In genomic region chr10:102775201-102775972, GRCh38 we compare ENCODE assay signal across 10 cellular contexts. TPM values are rescaled to one million over a fixed set of nuclear protein-coding genes. Genes with fewer than 3 reads are reported as not detected.
DNase-seq lines count a peak whose midpoint lies in the region; ATAC-seq and TF ChIP-seq lines count a peak whose summit lies in the region.
"Had no signal": no experiment of that assay in that cellular context is flagged by ENCODE, and none has a peak within 500 bp of the region (broad histone marks: within the 10 kb centered on the region; RNA-seq: fewer than 3 reads in every experiment).

No MANE protein-coding gene starts in this region.

- H3K27ac ChIP-seq in BLaER1 (peak overlapping the region; percentile 93), WERI-Rb-1 (no peak overlapping the region), parathyroid adenoma (peak overlapping the region; percentile 99)

- peaks cover 13% of the 10 kb centered on the region for H3K36me3 ChIP-seq in BLaER1
- no peaks in the 10 kb centered on the region for H3K36me3 ChIP-seq in WERI-Rb-1
- H3K36me3 ChIP-seq in parathyroid adenoma (ENCODE audit: control insufficient read depth, insufficient read depth, low read length), result no peaks in the 10 kb centered on the region
- H3K36me3 ChIP-seq in HAP-1 (replicated peaks), result no peaks in the 10 kb centered on the region; the same call in 1 of the 2 replicates

- H3K9me3 ChIP-seq in BLaER1 (no peaks in the 10 kb centered on the region), WERI-Rb-1 (ENCODE audit: severe bottlenecking) (no peaks in the 10 kb centered on the region), parathyroid adenoma (ENCODE audit: control insufficient read depth, low read length) (no peaks in the 10 kb centered on the region), HAP-1 (no peaks in the 10 kb centered on the region)

- peak; percentile 61 to 67 for ATAC-seq in left cardiac atrium
- ATAC-seq: HCT116 had no signal

- H2AFZ ChIP-seq in parathyroid adenoma, result peak overlapping the region; percentile 34

- no peak for TF ChIP-seq CTCF in WERI-Rb-1 (IDR thresholded peaks at IDR 0.05; ENCODE audit: low read depth, low read length)
- TF ChIP-seq CTCF in parathyroid adenoma (IDR thresholded peaks at IDR 0.05), result no peak

- DNase-seq in WERI-Rb-1, result peak; percentile 55
- peak; percentile 82 for DNase-seq in left cardiac atrium
- DNase-seq in HAP-1 (ENCODE audit: low spot score in 2 of 2), result no peak
- no peak for DNase-seq in HUDEP-2 (lab: John Stamatoyannopoulos, UW; ENCODE audit: unreplicated experiment in 76 of 76)
- DNase-seq in COLO829 (ENCODE audit: low spot score), result no peak
- DNase-seq in ecto neural progenitor cell (ENCODE audit: low spot score), result no peak
- DNase-seq: NCI-H524 had no signal

- no peaks in the 10 kb centered on the region; the same call in 1 of the 2 replicates for H4K20me1 ChIP-seq in BLaER1

- H3K4me3 ChIP-seq in BLaER1 (peak overlapping the region; percentile 60), WERI-Rb-1 (ENCODE audit: low read depth, low read length) (no peak overlapping the region), parathyroid adenoma (ENCODE audit: low read depth, low read length) (peak overlapping the region; percentile 50), HAP-1 (no peak overlapping the region)

- H3K9ac ChIP-seq in BLaER1 (peak overlapping the region; percentile 84), parathyroid adenoma (peak overlapping the region; percentile 25)

- H3K4me2 ChIP-seq in BLaER1, result peak overlapping the region; percentile 95
- peak overlapping the region; percentile 70 for H3K4me2 ChIP-seq in parathyroid adenoma (ENCODE audit: low read length)

- H3K4me1 ChIP-seq in BLaER1 (peaks cover 52% of the 10 kb centered on the region), parathyroid adenoma (peaks cover 80% of the 10 kb centered on the region), HAP-1 (peaks cover 9% of the 10 kb centered on the region)

- intact Hi-C loops in left cardiac atrium (cut with DNase I), result no loop called here

- in situ Hi-C loops in HAP-1 (cut with MboI; ENCODE audit: low sequenced_read_pairs), result no loop called here

- H3K79me2 ChIP-seq in parathyroid adenoma, result peaks cover 36% of the 10 kb centered on the region

- H3K27me3 ChIP-seq in BLaER1 (no peaks in the 10 kb centered on the region), WERI-Rb-1 (ENCODE audit: insufficient read depth, low read depth, severe bottlenecking) (no peaks in the 10 kb centered on the region), parathyroid adenoma (ENCODE audit: control insufficient read depth, insufficient read depth, low read length) (no peaks in the 10 kb centered on the region), HAP-1 (ENCODE audit: low read depth) (no peaks in the 10 kb centered on the region)

RNA-seq across cellular contexts. Expression of gene WBP1L, which starts 31.6 kb away (rescaled TPM):
- 10 to 100 TPM; 30.6 to 41.1 TPM for total RNA-seq in left cardiac atrium

Comparison
In these comparisons a context has a peak if more than half of its experiments do, and no peak if none do; other contexts are left out.
1. H3K4me3 ChIP-seq: peak in BLaER1 (single experiment) and parathyroid adenoma (single experiment); none in WERI-Rb-1 (single experiment) and HAP-1 (single experiment).
2. DNase-seq: peak in WERI-Rb-1 (single experiment) and left cardiac atrium (single experiment); none in HAP-1 (0 of 2), HUDEP-2 (0 of 76), COLO829 (single experiment) and ecto neural progenitor cell (single experiment).